Comparison of ENCODE assay signal across 8 cellular contexts in the genomic region with DNA sequence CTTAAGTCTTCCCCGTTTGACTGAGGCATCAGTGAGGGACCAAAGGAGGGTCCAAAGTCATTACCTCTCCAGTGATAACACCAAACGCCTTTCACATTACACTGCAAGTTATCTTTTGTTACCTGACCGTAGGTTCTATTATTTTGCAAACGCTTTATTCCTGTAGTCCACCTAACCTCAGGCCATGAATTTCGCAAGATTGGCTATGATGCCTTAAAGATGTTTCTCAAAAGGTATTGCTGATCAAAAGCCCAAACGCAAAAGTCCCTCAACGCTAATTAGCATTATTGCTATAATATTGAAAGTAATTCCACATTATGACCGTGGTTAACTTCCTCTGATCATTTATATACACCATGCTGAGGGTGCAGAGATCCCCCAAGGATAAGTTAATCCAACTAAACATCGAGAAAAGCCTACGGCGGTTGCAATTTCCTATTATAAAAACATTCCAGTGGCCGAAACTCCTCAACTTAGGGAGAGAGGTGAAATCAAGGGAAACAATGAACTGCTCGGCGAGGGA. TPM values are rescaled to one million over a fixed set of nuclear protein-coding genes. Genes with fewer than 3 reads are reported as not detected.
DNase-seq lines count a peak whose midpoint lies in the region; ATAC-seq and TF ChIP-seq lines count a peak whose summit lies in the region.

No MANE protein-coding gene starts in this region.

- H3K4me3 ChIP-seq in heart right ventricle (peak overlapping the region; percentile 44 to 74 (median 63)), SK-N-SH (ENCODE audit: low read depth in 2 of 2, low read length in 1 of 2) (peak overlapping the region; percentile 63 to 92), gastroesophageal sphincter (peak overlapping the region; percentile 65 to 80), smooth muscle cell (peak overlapping the region; percentile 96)

- TF ChIP-seq POLR2A in gastroesophageal sphincter (IDR thresholded peaks at IDR 0.05) = no peak

- ATAC-seq in heart right ventricle (no peak), left ventricle myocardium superior (no peak), gastroesophageal sphincter (no peak), GM19455 (IDR thresholded peaks at IDR 0.05; ENCODE audit: unreplicated experiment) (no peak), HG03342 (IDR thresholded peaks at IDR 0.05; ENCODE audit: unreplicated experiment) (no peak)

- H3K4me1 ChIP-seq in heart right ventricle = peaks cover 5 to 15% (median 8%) of the 10 kb centered on the region in 9 donors
- peaks cover 0 to 2% of the 10 kb centered on the region in 2 experiments; a peak in 2 of 4 replicates for H3K4me1 ChIP-seq in SK-N-SH (ENCODE audit: control insufficient read depth in 1 of 2, insufficient read depth in 2 of 2, low read depth in 1 of 2, low read length in 1 of 2)
- H3K4me1 ChIP-seq in gastroesophageal sphincter = peaks cover 5 to 19% (median 5%) of the 10 kb centered on the region in 3 donors
- peaks cover 13% of the 10 kb centered on the region for H3K4me1 ChIP-seq in smooth muscle cell (ENCODE audit: low read depth)

- H2AFZ ChIP-seq in SK-N-SH (ENCODE audit: low read depth) (peak overlapping the region; percentile 97), smooth muscle cell (ENCODE audit: low read depth) (peak overlapping the region; percentile 94)

- H3K36me3 ChIP-seq in heart right ventricle = peaks cover 0 to 26% (median 0%) of the 10 kb centered on the region in 9 donors
- H3K36me3 ChIP-seq in SK-N-SH (replicated peaks in 1 of 2; ENCODE audit: control insufficient read depth in 1 of 2, insufficient read depth in 2 of 2, low read length in 1 of 2) = peaks cover 4% of the 10 kb centered on the region in 2 experiments
- no peaks in the 10 kb centered on the region for H3K36me3 ChIP-seq in gastroesophageal sphincter
- no peaks in the 10 kb centered on the region for H3K36me3 ChIP-seq in smooth muscle cell (ENCODE audit: low read depth)

- H3K9me2 ChIP-seq in SK-N-SH = no peaks in the 10 kb centered on the region

- no peaks in the 10 kb centered on the region for H3K27me3 ChIP-seq in heart right ventricle
- H3K27me3 ChIP-seq in SK-N-SH (ENCODE audit: insufficient read depth) = no peaks in the 10 kb centered on the region
- H3K27me3 ChIP-seq in gastroesophageal sphincter = no peaks in the 10 kb centered on the region
- H3K27me3 ChIP-seq in smooth muscle cell (ENCODE audit: low read depth) = no peaks in the 10 kb centered on the region

- WGBS in heart right ventricle, 2 donors = 1% methylated on average over 14 of the region's 14 CpGs
- under 1% methylated on average over 14 of the region's 14 CpGs for WGBS in SK-N-SH (ENCODE audit: low lambda C conversion rate)
- WGBS in gastroesophageal sphincter (ENCODE audit: low coverage in 1 of 2), 2 donors = 1 to 4% methylated on average over 12 to 14 of the region's 14 CpGs
- WGBS in smooth muscle cell (ENCODE audit: low lambda C conversion rate) = 3% methylated on average over 14 of the region's 14 CpGs

- peaks cover 9% of the 10 kb centered on the region for H3F3A ChIP-seq in SK-N-SH (replicated peaks; ENCODE audit: insufficient read depth)
- H3F3A ChIP-seq in smooth muscle cell (ENCODE audit: low read depth) = no peaks in the 10 kb centered on the region

- peak overlapping the region; percentile 87 for H3K4me2 ChIP-seq in SK-N-SH
- peak overlapping the region; percentile 93 for H3K4me2 ChIP-seq in smooth muscle cell

- POLR2A ChIA-PET in SK-N-SH (lab: Yijun Ruan, JAX) = interaction anchor here (0.7 to 0.9 kb wide), 2 partner anchors 25 to 250 kb away, joined by 3 to 4 read pairs; a partner anchor contains a TSS

- TF ChIP-seq EP300 in SK-N-SH (IDR thresholded peaks at IDR 0.05; ENCODE audit: borderline replicate concordance in 1 of 2, low read depth in 1 of 2, low read length in 1 of 2) = no peak
- no peak for TF ChIP-seq EP300 in gastroesophageal sphincter (IDR thresholded peaks at IDR 0.05)

- H3K27ac ChIP-seq in heart right ventricle (peak overlapping the region in 2 of 10 donors; percentile 7 to 84), SK-N-SH (ENCODE audit: low read depth in 2 of 2, low read length in 1 of 2) (peak overlapping the region; percentile 65 to 92), gastroesophageal sphincter (peak overlapping the region in 2 of 4 donors; percentile 31 to 78), smooth muscle cell (ENCODE audit: low read depth) (no peak overlapping the region)

- DNase-seq in heart right ventricle = no peak
- DNase-seq in left ventricle myocardium superior = no peak
- peak; percentile 29 for DNase-seq in SK-N-SH
- no peak for DNase-seq in smooth muscle cell (lab: John Stamatoyannopoulos, UW; ENCODE audit: unreplicated experiment)
- no peak for DNase-seq in activated effector memory CD4-positive, alpha-beta T cell treated with anti-CD3 and anti-CD28 coated beads, Interleukin-2, amount 50 U/mL, for 16 hours

- H3K9me3 ChIP-seq in heart right ventricle = no peaks in the 10 kb centered on the region
- H3K9me3 ChIP-seq in SK-N-SH = no peaks in the 10 kb centered on the region
- H3K9me3 ChIP-seq in gastroesophageal sphincter = no peaks in the 10 kb centered on the region
- H3K9me3 ChIP-seq in smooth muscle cell (replicated peaks; ENCODE audit: low read depth) = no peaks in the 10 kb centered on the region

- H3K9ac ChIP-seq in SK-N-SH (peak overlapping the region; percentile 89), smooth muscle cell (ENCODE audit: low read depth) (peak overlapping the region; percentile 64)

- CTCF ChIA-PET in SK-N-SH (lab: Yijun Ruan, JAX) = interaction anchor here (1.1 to 1.2 kb wide), 2 partner anchors 107 to 429 kb away, joined by 3 read pairs; no protein-coding TSS in a partner anchor

- intact Hi-C loops in heart right ventricle (cut with DNase I) (no loop called here), left ventricle myocardium superior (cut with micrococcal nuclease) (no loop called here)

- H4K20me1 ChIP-seq in SK-N-SH (ENCODE audit: insufficient read depth) = no peaks in the 10 kb centered on the region
- no peaks in the 10 kb centered on the region for H4K20me1 ChIP-seq in smooth muscle cell (ENCODE audit: low read depth)

- peaks cover 37% of the 10 kb centered on the region for H3K79me2 ChIP-seq in SK-N-SH (ENCODE audit: insufficient read depth)
- peaks cover 19% of the 10 kb centered on the region for H3K79me2 ChIP-seq in smooth muscle cell (ENCODE audit: low read depth)

- no peak for TF ChIP-seq RAD21 in SK-N-SH (IDR thresholded peaks at IDR 0.05; ENCODE audit: low read length)

- TF ChIP-seq CTCF in heart right ventricle (IDR thresholded peaks at IDR 0.05) (no peak), SK-N-SH (IDR thresholded peaks at IDR 0.05) (no peak), gastroesophageal sphincter (IDR thresholded peaks at IDR 0.05) (no peak), smooth muscle cell (IDR thresholded peaks at IDR 0.05; ENCODE audit: borderline replicate concordance, insufficient read depth, poor library complexity, severe bottlenecking) (no peak)

TF ChIP-seq in SK-N-SH, 30 proteins besides CTCF, POLR2A, EP300 and RAD21:
- TF ChIP-seq RCOR1 (IDR thresholded peaks at IDR 0.05; ENCODE audit: low read length) (no peak), EZH2phosphoT487 (IDR thresholded peaks at IDR 0.05; ENCODE audit: borderline replicate concordance, low read depth) (no peak)

RNA-seq across cellular contexts. Expression of a gene that starts 0.6 kb away (rescaled TPM):
- 1 to 10 TPM; 1.6 to 4.4 (median 2.4) TPM for total RNA-seq in heart right ventricle
- 1 to 10 TPM; 1.1 to 3.4 TPM for polyA plus RNA-seq in heart right ventricle
- total RNA-seq in left ventricle myocardium superior = 1.5 TPM
- 2.5 and 3.9 TPM in 2 replicates for polyA plus RNA-seq in SK-N-SH (2012; rRNA removed)
- 3.4 and 4.0 TPM in 2 replicates for polyA plus RNA-seq in SK-N-SH (2012; cell fraction: cytosol; rRNA removed)
- 2.6 and 7.8 TPM in 2 replicates for polyA plus RNA-seq in SK-N-SH (2012; cell fraction: nucleus; rRNA removed)
- 1 to 10 TPM in 3 of 4 donors, under 1 TPM in 1; 0.85 to 3.0 (median 2.1) TPM for total RNA-seq in gastroesophageal sphincter
- total RNA-seq in smooth muscle cell = 5.7 and 13.8 TPM in 2 replicates
- 2.1 and 2.9 TPM in 2 replicates for polyA plus RNA-seq in smooth muscle cell

RNA-seq across cellular contexts. Expression of a gene that starts 56.2 kb away (rescaled TPM):
- total RNA-seq in heart right ventricle = 10 to 100 TPM; 11.8 to 27.3 (median 21.1) TPM
- 10 to 100 TPM in 1 of 2 donors, 1 to 10 TPM in 1; 4.6 to 33.5 TPM for polyA plus RNA-seq in heart right ventricle
- total RNA-seq in left ventricle myocardium superior = 13.1 TPM
- polyA plus RNA-seq in SK-N-SH (2012; rRNA removed) = 5.8 and 8.4 TPM in 2 replicates
- 9.2 and 12.2 TPM in 2 replicates for polyA plus RNA-seq in SK-N-SH (2012; cell fraction: cytosol; rRNA removed)
- 19.6 and 30.9 TPM in 2 replicates for polyA plus RNA-seq in SK-N-SH (2012; cell fraction: nucleus; rRNA removed)
- total RNA-seq in gastroesophageal sphincter = 100 to 1,000 TPM in 1 of 4 donors, 10 to 100 TPM in 3; 14.5 to 161 (median 16.8) TPM
- total RNA-seq in smooth muscle cell = 11.7 and 20.9 TPM in 2 replicates
- 5.3 and 6.9 TPM in 2 replicates for polyA plus RNA-seq in smooth muscle cell
